23 cellular contexts compared by ENCODE assay signal in the genomic region with DNA sequence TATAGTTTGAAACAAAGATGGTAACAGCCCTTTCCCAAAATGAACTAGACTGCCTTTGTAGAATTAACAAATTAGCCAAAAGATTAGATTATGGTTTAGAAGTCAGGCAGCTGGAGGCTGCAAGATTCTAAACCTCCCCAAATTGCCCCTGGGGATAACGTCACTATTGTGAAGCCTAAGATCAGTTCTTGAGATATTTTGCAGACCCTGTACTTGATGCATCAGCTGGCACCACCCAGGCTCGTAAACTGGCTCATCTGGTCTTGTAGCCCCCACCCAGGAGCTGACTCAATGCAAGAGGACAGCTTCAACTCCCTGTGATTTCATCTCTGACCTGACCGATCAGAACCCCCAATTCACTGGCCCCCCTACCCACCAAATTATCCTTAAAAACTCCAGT. TPM values are rescaled to one million over a fixed set of nuclear protein-coding genes. Genes with fewer than 3 reads are reported as not detected.
"Had no signal": no experiment of that assay in that cellular context is flagged by ENCODE, and none has a peak within 500 bp of the region (broad histone marks: within the 10 kb centered on the region; RNA-seq: fewer than 3 reads in every experiment).

No MANE protein-coding gene starts in this region.

- H3K27me3 ChIP-seq: thyroid gland had no signal

- H3K9me3 ChIP-seq: gastrocnemius medialis, thyroid gland had no signal

- H3K79me2 ChIP-seq: parathyroid adenoma had no signal

- H3K27ac ChIP-seq: gastrocnemius medialis, parathyroid adenoma, thyroid gland had no signal

- H3K4me3 ChIP-seq: gastrocnemius medialis, thyroid gland had no signal

- DNase-seq: activated CD4-positive, alpha-beta T cell treated with anti-CD3 and anti-CD28 coated beads for 36 hours; activated CD4-positive, CD25-positive, alpha-beta regulatory T cell; activated CD8-positive, alpha-beta memory T cell treated with anti-CD3 and anti-CD28 coated beads for 24 hours; activated effector memory CD4-positive, alpha-beta T cell treated with Interleukin-2 at 50 U/mL for 16 hours; activated naive CD4-positive, alpha-beta T cell treated with Interleukin-2 at 50 U/mL for 16 hours; anterior cingulate cortex; effector CD4-positive, alpha-beta T cell; gastrocnemius medialis; glutamatergic neuron; left cardiac atrium; left ventricle myocardium superior; naive B cell; right cardiac atrium; stimulated activated CD4-positive, alpha-beta T cell treated with anti-CD3 and anti-CD28 coated beads, Interleukin-12 subunit alpha, Interleukin-12 subunit beta, amount 100 ng/mL, for 4 hours; stimulated activated CD4-positive, alpha-beta T cell treated with anti-CD3 and anti-CD28 coated beads, Interleukin-4, amount 100 ng/mL, for 1 hour; stimulated activated naive CD8-positive, alpha-beta T cell treated with anti-CD3 and anti-CD28 coated beads, Interleukin-15, Interleukin-2, amounts not matched to agents 100 U/mL and 50 U/mL, for 24 hours; T-helper 1 cell; thyroid gland had no signal

- H3K4me1 ChIP-seq: parathyroid adenoma had no signal

- H2AFZ ChIP-seq: parathyroid adenoma had no signal

- H3K9ac ChIP-seq: parathyroid adenoma had no signal

- ATAC-seq: activated CD4-positive, alpha-beta T cell treated with anti-CD3 and anti-CD28 coated beads for 36 hours; gastrocnemius medialis; left cardiac atrium; left ventricle myocardium superior; right cardiac atrium; stimulated activated naive CD8-positive, alpha-beta T cell treated with anti-CD3 and anti-CD28 coated beads, Interleukin-15, Interleukin-2, amounts not matched to agents 100 U/mL and 50 U/mL, for 24 hours had no signal

- H3K36me3 ChIP-seq: gastrocnemius medialis, thyroid gland had no signal

RNA-seq across cellular contexts. Expression of a gene that starts 4.2 kb away (rescaled TPM):
- total RNA-seq: bronchial epithelial cell, lung microvascular endothelial cell, pulmonary artery endothelial cell had no signal
- polyA plus RNA-seq: keratinocyte had no signal

RNA-seq across cellular contexts. Expression of a gene that starts 57.4 kb away (rescaled TPM):
- total RNA-seq: lung microvascular endothelial cell had no signal
